In genomic region chr1:94929816-94930215, GRCh38 we compare ENCODE assay signal across 14 cellular contexts. TPM values are rescaled to one million over a fixed set of nuclear protein-coding genes. Genes with fewer than 3 reads are reported as not detected.
DNase-seq lines count a peak whose midpoint lies in the region; ATAC-seq, FAIRE-seq and TF ChIP-seq lines count a peak whose summit lies in the region.
"Had no signal": no experiment of that assay in that cellular context is flagged by ENCODE, and none has a peak within 500 bp of the region (broad histone marks: within the 10 kb centered on the region; RNA-seq: fewer than 3 reads in every experiment).

No MANE protein-coding gene starts in this region.

- no peaks in the 10 kb centered on the region for H3K9me3 Mint-ChIP-seq in activated naive CD4-positive, alpha-beta T cell treated with anti-CD3 and anti-CD28 coated beads, Interleukin-2, amount 50 U/mL, for 72 hours

- H3K27me3 ChIP-seq in PC-9 (ENCODE audit: insufficient read depth, low read depth): no peaks in the 10 kb centered on the region
- H3K27me3 ChIP-seq in neural cell (ENCODE audit: insufficient read depth, low read depth, low read length): no peaks in the 10 kb centered on the region
- H3K27me3 ChIP-seq in thoracic aorta (replicated peaks; ENCODE audit: insufficient read depth): no peaks in the 10 kb centered on the region

- no peak for DNase-seq in PC-9
- no peak for DNase-seq in fibroblast of villous mesenchyme (ENCODE audit: low read depth)
- DNase-seq in thoracic aorta (ENCODE audit: low spot score): no peak
- DNase-seq in activated naive CD4-positive, alpha-beta T cell treated with anti-CD3 and anti-CD28 coated beads, Interleukin-2, amount 50 U/mL, for 72 hours (ENCODE audit: low spot score in 2 of 2): no peak
- DNase-seq in activated CD4-positive, alpha-beta T cell treated with anti-CD3 and anti-CD28 coated beads for 4 hours: no peak
- no peak for DNase-seq in urothelium cell line (ENCODE audit: low spot score)
- DNase-seq: activated CD4-positive, alpha-beta T cell treated with anti-CD3 and anti-CD28 coated beads for 48 hours; cortex of kidney; DMS153; NCI-H2107; stimulated activated CD4-positive, alpha-beta T cell treated with anti-CD3 and anti-CD28 coated beads, Interleukin-12 subunit alpha, Interleukin-12 subunit beta, amount 100 ng/mL, for 4 hours; T-helper 2 cell had no signal

- no peak for FAIRE-seq in urothelium cell line (lab: Jason Lieb, UNC)

- TF ChIP-seq RAD21 in neural cell (conservative IDR thresholded peaks at IDR 0.05): no peak

- TF ChIP-seq CTCF in PC-9 (conservative IDR thresholded peaks at IDR 0.05): no peak
- no peak for TF ChIP-seq CTCF in fibroblast of villous mesenchyme (IDR thresholded peaks at IDR 0.05; ENCODE audit: insufficient read depth, low read depth, low read length)
- TF ChIP-seq CTCF in neural cell (IDR thresholded peaks at IDR 0.05; ENCODE audit: poor library complexity, severe bottlenecking): no peak
- no peak for TF ChIP-seq CTCF in thoracic aorta (IDR thresholded peaks at IDR 0.05)

- H3K9ac ChIP-seq in neural cell (ENCODE audit: low read length): no peak overlapping the region

- H4K20me1 ChIP-seq in PC-9 (ENCODE audit: insufficient read depth) (peaks cover 6% of the 10 kb centered on the region; the same call in 1 of the 2 replicates), neural cell (ENCODE audit: insufficient read depth) (no peaks in the 10 kb centered on the region)

- H3K9me3 ChIP-seq in PC-9 (ENCODE audit: insufficient read depth, low read depth) (no peaks in the 10 kb centered on the region), neural cell (ENCODE audit: low read length) (no peaks in the 10 kb centered on the region), thoracic aorta (no peaks in the 10 kb centered on the region)

- H3K4me2 ChIP-seq in PC-9 (peak overlapping the region; percentile 81), neural cell (ENCODE audit: low read length) (no peak overlapping the region)

- no peak overlapping the region for H3K27ac Mint-ChIP-seq in activated naive CD4-positive, alpha-beta T cell treated with anti-CD3 and anti-CD28 coated beads, Interleukin-2, amount 50 U/mL, for 72 hours

- no peaks in the 10 kb centered on the region for H3K36me3 ChIP-seq in PC-9 (ENCODE audit: low read depth)
- H3K36me3 ChIP-seq in neural cell (ENCODE audit: insufficient read depth, low read length): no peaks in the 10 kb centered on the region
- no peaks in the 10 kb centered on the region for H3K36me3 ChIP-seq in thoracic aorta

- no peak overlapping the region for H3K27ac ChIP-seq in PC-9
- no peak overlapping the region for H3K27ac ChIP-seq in neural cell (ENCODE audit: low read length)
- peak overlapping the region; percentile 65 to 99 for H3K27ac ChIP-seq in thoracic aorta

- CTCF ChIA-PET in PC-9 (lab: Charles Lee): interaction anchor here (0.8 kb wide), 1 partner anchor 75 kb away, joined by 4 read pairs; no protein-coding TSS in a partner anchor

- peaks cover 0 to 21% of the 10 kb centered on the region in 2 donors for H3K36me3 Mint-ChIP-seq in activated naive CD4-positive, alpha-beta T cell treated with anti-CD3 and anti-CD28 coated beads, Interleukin-2, amount 50 U/mL, for 72 hours

- H3K9me2 ChIP-seq in PC-9 (ENCODE audit: insufficient read depth) (no peaks in the 10 kb centered on the region), neural cell (ENCODE audit: insufficient read depth, low read length) (no peaks in the 10 kb centered on the region)

- ATAC-seq in thoracic aorta (ENCODE audit: insufficient number of reproducible peaks, low FRiP score, low read depth) (no peak), HG02973 (IDR thresholded peaks at IDR 0.05; ENCODE audit: unreplicated experiment) (no peak)
- no peak for ATAC-seq in activated naive CD4-positive, alpha-beta T cell treated with anti-CD3 and anti-CD28 coated beads, Interleukin-2, amount 50 U/mL, for 72 hours

- intact Hi-C loops in PC-9 (cut with micrococcal nuclease; ENCODE audit: unreplicated experiment): loop anchor here (5.0 kb wide), 5 partner anchors 42 to 403 kb away; partner anchors contain the start of gene RWDD3

- POLR2A ChIA-PET in PC-9 (lab: Charles Lee; ENCODE audit: unreplicated experiment): no interaction called here

- H3K4me1 ChIP-seq in PC-9 (replicated peaks; ENCODE audit: insufficient read depth) (peaks cover 38% of the 10 kb centered on the region), thoracic aorta (ENCODE audit: control insufficient read depth in 1 of 2, low read depth in 2 of 2) (peaks cover 11 to 35% of the 10 kb centered on the region in 2 donors)

- no peak for TF ChIP-seq EP300 in neural cell (conservative IDR thresholded peaks at IDR 0.05; ENCODE audit: poor library complexity, severe bottlenecking)

- H3K79me2 ChIP-seq in PC-9 (ENCODE audit: low read depth) (peaks cover 36% of the 10 kb centered on the region), neural cell (replicated peaks; ENCODE audit: insufficient read depth, low read length) (peaks cover 34% of the 10 kb centered on the region)

- peaks cover 27% of the 10 kb centered on the region for H3F3A ChIP-seq in PC-9 (ENCODE audit: insufficient read depth, low read depth)
- no peaks in the 10 kb centered on the region for H3F3A ChIP-seq in neural cell (ENCODE audit: insufficient read depth, low read length, poor library complexity, severe bottlenecking)

- H2AFZ ChIP-seq in PC-9: no peak overlapping the region
- no peak overlapping the region for H2AFZ ChIP-seq in neural cell (ENCODE audit: low read depth, low read length)

- BruUV-seq in PC-9 (replicated peaks; lab: Mats Ljungman, UMichigan): no TSS peak

- H3K4me3 ChIP-seq in PC-9 (no peak overlapping the region), fibroblast of villous mesenchyme (ENCODE audit: low read depth, low read length) (peak overlapping the region; percentile 76), neural cell (ENCODE audit: low read length) (peak overlapping the region; percentile 94), thoracic aorta (peak overlapping the region; percentile 92)

TF ChIP-seq in neural cell, 6 proteins besides CTCF, POLR2A, EP300 and RAD21:
- TF ChIP-seq, protein P1, sequence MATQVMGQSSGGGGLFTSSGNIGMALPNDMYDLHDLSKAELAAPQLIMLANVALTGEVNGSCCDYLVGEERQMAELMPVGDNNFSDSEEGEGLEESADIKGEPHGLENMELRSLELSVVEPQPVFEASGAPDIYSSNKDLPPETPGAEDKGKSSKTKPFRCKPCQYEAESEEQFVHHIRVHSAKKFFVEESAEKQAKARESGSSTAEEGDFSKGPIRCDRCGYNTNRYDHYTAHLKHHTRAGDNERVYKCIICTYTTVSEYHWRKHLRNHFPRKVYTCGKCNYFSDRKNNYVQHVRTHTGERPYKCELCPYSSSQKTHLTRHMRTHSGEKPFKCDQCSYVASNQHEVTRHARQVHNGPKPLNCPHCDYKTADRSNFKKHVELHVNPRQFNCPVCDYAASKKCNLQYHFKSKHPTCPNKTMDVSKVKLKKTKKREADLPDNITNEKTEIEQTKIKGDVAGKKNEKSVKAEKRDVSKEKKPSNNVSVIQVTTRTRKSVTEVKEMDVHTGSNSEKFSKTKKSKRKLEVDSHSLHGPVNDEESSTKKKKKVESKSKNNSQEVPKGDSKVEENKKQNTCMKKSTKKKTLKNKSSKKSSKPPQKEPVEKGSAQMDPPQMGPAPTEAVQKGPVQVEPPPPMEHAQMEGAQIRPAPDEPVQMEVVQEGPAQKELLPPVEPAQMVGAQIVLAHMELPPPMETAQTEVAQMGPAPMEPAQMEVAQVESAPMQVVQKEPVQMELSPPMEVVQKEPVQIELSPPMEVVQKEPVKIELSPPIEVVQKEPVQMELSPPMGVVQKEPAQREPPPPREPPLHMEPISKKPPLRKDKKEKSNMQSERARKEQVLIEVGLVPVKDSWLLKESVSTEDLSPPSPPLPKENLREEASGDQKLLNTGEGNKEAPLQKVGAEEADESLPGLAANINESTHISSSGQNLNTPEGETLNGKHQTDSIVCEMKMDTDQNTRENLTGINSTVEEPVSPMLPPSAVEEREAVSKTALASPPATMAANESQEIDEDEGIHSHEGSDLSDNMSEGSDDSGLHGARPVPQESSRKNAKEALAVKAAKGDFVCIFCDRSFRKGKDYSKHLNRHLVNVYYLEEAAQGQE (IDR thresholded peaks at IDR 0.05; ENCODE audit: borderline replicate concordance): no peak
- no peak for TF ChIP-seq MXI1 (conservative IDR thresholded peaks at IDR 0.05; ENCODE audit: poor library complexity, severe bottlenecking)
- TF ChIP-seq POLR2AphosphoS5 (IDR thresholded peaks at IDR 0.05): no peak
- TF ChIP-seq SMC3 (conservative IDR thresholded peaks at IDR 0.05; ENCODE audit: poor library complexity): no peak
- no peak for TF ChIP-seq EZH2 (IDR thresholded peaks at IDR 0.05; ENCODE audit: borderline replicate concordance, insufficient read depth, low read length, poor library complexity, severe bottlenecking)
- TF ChIP-seq TAF1 (IDR thresholded peaks at IDR 0.05; ENCODE audit: low read depth): no peak

RNA-seq across cellular contexts. Expression of gene CNN3, which starts 2.9 kb away (rescaled TPM):
- total RNA-seq in PC-9 (2021) (125 and 135 TPM in 2 replicates), fibroblast of villous mesenchyme (354 and 485 TPM in 2 replicates), thoracic aorta (100 to 1,000 TPM; 225 to 257 TPM)
- polyA plus RNA-seq in neural cell: 105 and 106 TPM in 2 replicates
- polyA minus RNA-seq in neural cell: 96.7 and 107 TPM in 2 replicates
- total RNA-seq in activated naive CD4-positive, alpha-beta T cell treated with anti-CD3 and anti-CD28 coated beads, Interleukin-2, amount 50 U/mL, for 72 hours: 1 to 10 TPM; 4.4 to 5.9 TPM

Comparison
In these comparisons a context has a peak if more than half of its experiments do, and no peak if none do; other contexts are left out.
1. H3K27ac ChIP-seq: peak in thoracic aorta (2 of 2); none in PC-9 (single experiment) and neural cell (single experiment).
2. RNA of gene CNN3, which starts 2.9 kb away (total RNA-seq): 354 to 485 TPM in fibroblast of villous mesenchyme, 225 to 257 TPM in thoracic aorta and 125 to 135 TPM in PC-9; 4.4 to 5.9 TPM in activated naive CD4-positive, alpha-beta T cell treated with anti-CD3 and anti-CD28 coated beads, Interleukin-2, amount 50 U/mL, for 72 hours; every median in the first group is over 10 times any median in the second.